Comparison of ENCODE assay signal across 1 cellular context in the genomic region with DNA sequence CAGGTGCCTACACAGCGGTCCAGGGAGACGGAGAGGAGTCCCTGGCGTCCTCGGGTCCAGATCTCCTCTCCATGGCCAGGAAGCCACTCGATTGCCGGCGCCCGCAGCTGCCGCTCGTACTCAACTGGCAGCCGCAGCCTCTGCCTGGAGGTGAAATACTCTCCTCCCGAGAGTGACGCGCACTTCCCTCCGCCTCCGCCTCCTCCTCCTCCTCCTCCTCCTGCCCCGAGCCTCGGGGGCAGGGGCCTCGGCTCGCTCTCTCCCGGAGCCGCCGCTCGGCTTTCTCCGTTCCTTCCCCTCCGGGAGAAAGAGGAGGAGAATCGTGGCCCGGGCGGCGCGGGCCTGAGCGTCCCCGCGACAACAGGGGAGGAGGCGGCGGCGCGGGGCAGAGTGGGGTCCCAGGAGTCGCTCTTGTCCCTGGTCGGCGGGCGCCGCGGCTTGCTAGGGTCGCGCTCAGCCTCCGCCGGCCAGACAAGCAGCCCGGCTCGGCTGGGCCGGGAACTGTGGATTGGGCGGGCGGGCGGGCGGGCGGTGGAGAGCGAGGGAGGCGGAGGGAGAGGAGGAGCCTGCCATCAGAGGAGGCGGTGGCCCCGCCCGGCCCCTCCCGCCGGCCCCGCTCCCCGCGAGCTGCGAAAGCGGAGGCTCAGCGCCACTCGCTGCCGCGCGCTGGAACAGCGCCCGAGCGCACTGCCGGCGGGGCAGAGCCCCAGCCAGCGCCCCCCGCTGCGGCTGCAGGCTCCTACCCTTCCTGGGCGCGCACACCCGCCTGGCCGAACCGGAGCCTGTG.
TF ChIP-seq lines count a peak whose summit lies in the region.

A gene with protein sequence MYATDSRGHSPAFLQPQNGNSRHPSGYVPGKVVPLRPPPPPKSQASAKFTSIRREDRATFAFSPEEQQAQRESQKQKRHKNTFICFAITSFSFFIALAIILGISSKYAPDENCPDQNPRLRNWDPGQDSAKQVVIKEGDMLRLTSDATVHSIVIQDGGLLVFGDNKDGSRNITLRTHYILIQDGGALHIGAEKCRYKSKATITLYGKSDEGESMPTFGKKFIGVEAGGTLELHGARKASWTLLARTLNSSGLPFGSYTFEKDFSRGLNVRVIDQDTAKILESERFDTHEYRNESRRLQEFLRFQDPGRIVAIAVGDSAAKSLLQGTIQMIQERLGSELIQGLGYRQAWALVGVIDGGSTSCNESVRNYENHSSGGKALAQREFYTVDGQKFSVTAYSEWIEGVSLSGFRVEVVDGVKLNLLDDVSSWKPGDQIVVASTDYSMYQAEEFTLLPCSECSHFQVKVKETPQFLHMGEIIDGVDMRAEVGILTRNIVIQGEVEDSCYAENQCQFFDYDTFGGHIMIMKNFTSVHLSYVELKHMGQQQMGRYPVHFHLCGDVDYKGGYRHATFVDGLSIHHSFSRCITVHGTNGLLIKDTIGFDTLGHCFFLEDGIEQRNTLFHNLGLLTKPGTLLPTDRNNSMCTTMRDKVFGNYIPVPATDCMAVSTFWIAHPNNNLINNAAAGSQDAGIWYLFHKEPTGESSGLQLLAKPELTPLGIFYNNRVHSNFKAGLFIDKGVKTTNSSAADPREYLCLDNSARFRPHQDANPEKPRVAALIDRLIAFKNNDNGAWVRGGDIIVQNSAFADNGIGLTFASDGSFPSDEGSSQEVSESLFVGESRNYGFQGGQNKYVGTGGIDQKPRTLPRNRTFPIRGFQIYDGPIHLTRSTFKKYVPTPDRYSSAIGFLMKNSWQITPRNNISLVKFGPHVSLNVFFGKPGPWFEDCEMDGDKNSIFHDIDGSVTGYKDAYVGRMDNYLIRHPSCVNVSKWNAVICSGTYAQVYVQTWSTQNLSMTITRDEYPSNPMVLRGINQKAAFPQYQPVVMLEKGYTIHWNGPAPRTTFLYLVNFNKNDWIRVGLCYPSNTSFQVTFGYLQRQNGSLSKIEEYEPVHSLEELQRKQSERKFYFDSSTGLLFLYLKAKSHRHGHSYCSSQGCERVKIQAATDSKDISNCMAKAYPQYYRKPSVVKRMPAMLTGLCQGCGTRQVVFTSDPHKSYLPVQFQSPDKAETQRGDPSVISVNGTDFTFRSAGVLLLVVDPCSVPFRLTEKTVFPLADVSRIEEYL (N-terminal part only) (minus strand): TSS at position 126 of the 787 bp plus-strand sequence. CDS start 18,140 bp downstream, outside the sequence.

TF ChIP-seq in SK-N-SH treated with all-trans-retinoic acid at 6 μM for 48 hours, 23 proteins besides CTCF, POLR2A, EP300 and RAD21 (continued from another document):
- no peak for TF ChIP-seq ARNTL (CRISPR knock-in tag; IDR thresholded peaks at IDR 0.05; ENCODE audit: borderline replicate concordance, low read depth)
- no peak for TF ChIP-seq PPARA (CRISPR knock-in tag; IDR thresholded peaks at IDR 0.05; ENCODE audit: borderline replicate concordance)
- TF ChIP-seq, protein P1, sequence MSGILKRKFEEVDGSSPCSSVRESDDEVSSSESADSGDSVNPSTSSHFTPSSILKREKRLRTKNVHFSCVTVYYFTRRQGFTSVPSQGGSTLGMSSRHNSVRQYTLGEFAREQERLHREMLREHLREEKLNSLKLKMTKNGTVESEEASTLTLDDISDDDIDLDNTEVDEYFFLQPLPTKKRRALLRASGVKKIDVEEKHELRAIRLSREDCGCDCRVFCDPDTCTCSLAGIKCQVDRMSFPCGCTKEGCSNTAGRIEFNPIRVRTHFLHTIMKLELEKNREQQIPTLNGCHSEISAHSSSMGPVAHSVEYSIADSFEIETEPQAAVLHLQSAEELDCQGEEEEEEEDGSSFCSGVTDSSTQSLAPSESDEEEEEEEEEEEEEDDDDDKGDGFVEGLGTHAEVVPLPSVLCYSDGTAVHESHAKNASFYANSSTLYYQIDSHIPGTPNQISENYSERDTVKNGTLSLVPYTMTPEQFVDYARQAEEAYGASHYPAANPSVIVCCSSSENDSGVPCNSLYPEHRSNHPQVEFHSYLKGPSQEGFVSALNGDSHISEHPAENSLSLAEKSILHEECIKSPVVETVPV (CRISPR knock-in tag; IDR thresholded peaks at IDR 0.05) = no peak
- TF ChIP-seq ISL1 (CRISPR knock-in tag; IDR thresholded peaks at IDR 0.05) = no peak
- no peak for TF ChIP-seq BACH2 (CRISPR knock-in tag; IDR thresholded peaks at IDR 0.05; ENCODE audit: borderline replicate concordance)
- TF ChIP-seq, protein P2, sequence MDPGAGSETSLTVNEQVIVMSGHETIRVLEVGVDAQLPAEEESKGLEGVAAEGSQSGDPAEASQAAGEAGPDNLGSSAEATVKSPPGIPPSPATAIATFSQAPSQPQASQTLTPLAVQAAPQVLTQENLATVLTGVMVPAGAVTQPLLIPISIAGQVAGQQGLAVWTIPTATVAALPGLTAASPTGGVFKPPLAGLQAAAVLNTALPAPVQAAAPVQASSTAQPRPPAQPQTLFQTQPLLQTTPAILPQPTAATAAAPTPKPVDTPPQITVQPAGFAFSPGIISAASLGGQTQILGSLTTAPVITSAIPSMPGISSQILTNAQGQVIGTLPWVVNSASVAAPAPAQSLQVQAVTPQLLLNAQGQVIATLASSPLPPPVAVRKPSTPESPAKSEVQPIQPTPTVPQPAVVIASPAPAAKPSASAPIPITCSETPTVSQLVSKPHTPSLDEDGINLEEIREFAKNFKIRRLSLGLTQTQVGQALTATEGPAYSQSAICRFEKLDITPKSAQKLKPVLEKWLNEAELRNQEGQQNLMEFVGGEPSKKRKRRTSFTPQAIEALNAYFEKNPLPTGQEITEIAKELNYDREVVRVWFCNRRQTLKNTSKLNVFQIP (CRISPR knock-in tag; IDR thresholded peaks at IDR 0.05; ENCODE audit: borderline replicate concordance, low read depth) = no peak
- TF ChIP-seq, protein P3, sequence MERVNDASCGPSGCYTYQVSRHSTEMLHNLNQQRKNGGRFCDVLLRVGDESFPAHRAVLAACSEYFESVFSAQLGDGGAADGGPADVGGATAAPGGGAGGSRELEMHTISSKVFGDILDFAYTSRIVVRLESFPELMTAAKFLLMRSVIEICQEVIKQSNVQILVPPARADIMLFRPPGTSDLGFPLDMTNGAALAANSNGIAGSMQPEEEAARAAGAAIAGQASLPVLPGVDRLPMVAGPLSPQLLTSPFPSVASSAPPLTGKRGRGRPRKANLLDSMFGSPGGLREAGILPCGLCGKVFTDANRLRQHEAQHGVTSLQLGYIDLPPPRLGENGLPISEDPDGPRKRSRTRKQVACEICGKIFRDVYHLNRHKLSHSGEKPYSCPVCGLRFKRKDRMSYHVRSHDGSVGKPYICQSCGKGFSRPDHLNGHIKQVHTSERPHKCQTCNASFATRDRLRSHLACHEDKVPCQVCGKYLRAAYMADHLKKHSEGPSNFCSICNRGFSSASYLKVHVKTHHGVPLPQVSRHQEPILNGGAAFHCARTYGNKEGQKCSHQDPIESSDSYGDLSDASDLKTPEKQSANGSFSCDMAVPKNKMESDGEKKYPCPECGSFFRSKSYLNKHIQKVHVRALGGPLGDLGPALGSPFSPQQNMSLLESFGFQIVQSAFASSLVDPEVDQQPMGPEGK (CRISPR knock-in tag; IDR thresholded peaks at IDR 0.05; ENCODE audit: borderline replicate concordance) = no peak
- no peak for TF ChIP-seq SNAI2 (CRISPR knock-in tag; IDR thresholded peaks at IDR 0.05)
- no peak for TF ChIP-seq GLIS3 (CRISPR knock-in tag; IDR thresholded peaks at IDR 0.05)
- TF ChIP-seq ZNF8 (CRISPR knock-in tag; IDR thresholded peaks at IDR 0.05) = no peak
